8 cellular contexts compared by ENCODE assay signal in the genomic region with DNA sequence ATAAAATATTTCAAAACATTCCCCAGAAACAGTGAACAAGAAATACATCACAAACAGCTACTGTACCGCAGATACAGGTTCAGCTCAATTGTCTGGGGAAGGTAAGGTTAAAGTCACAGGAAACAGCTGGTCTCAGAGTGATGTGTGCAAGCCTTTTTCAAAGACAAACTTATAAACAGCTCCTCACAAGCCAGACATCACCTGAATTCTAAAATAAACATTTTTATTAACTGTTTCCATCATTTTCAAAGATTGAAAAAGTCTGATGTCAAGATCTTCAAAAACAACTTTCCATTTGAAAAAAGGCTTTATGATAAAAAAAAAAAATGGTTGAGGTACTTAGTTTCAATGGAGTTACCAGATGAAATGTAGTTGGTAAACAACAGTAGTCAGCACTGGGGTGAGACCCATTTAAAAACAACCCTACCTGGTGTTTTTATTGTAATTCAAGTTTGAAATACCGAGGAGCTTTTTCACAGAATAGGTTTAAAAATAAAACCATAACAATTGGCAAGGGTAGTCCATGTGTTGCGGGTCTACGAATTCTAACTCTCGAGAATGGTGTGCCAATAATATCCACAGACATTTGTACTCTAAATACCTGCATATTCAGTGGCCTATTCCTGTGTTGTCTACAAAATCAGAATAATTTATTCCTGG. TPM values are rescaled to one million over a fixed set of nuclear protein-coding genes. Genes with fewer than 3 reads are reported as not detected.
DNase-seq lines count a peak whose midpoint lies in the region; ATAC-seq and TF ChIP-seq lines count a peak whose summit lies in the region.

No MANE protein-coding gene starts in this region.

- H3K27ac ChIP-seq in iPS-18a (ENCODE audit: low read length) (no peak overlapping the region), stomach (peak overlapping the region; percentile 59 to 100 (median 99))

- DNase-seq in activated CD4-positive, alpha-beta T cell treated with anti-CD3 and anti-CD28 coated beads, Interleukin-2, amount 10 ng/mL, durations not matched to agents 24 days and 14 days: peak; percentile 79
- DNase-seq in activated CD4-positive, alpha-beta T cell treated with anti-CD3 and anti-CD28 coated beads, Interleukin-2, amount 50 U/mL, for 4 hours: no peak
- DNase-seq in stomach: no peak
- DNase-seq in activated CD8-positive, alpha-beta memory T cell treated with anti-CD3 and anti-CD28 coated beads for 24 hours: no peak
- no peak for DNase-seq in GOT3 (lab: John Stamatoyannopoulos, UW)

- TF ChIP-seq CTCF in WI38 (IDR thresholded peaks at IDR 0.05; ENCODE audit: low read depth, low read length) (no peak), stomach (IDR thresholded peaks at IDR 0.05) (no peak)

- intact Hi-C loops in activated CD4-positive, alpha-beta T cell treated with anti-CD3 and anti-CD28 coated beads, Interleukin-2, amount 10 ng/mL, durations not matched to agents 24 days and 14 days (cut with micrococcal nuclease): loop anchor here (2.0 to 5.0 kb wide), 2 partner anchors 151 to 564 kb away; no protein-coding TSS in a partner anchor
- intact Hi-C loops in stomach (cut with DNase I; ENCODE audit: low total_unique reads): loop anchor here (10.0 kb wide), 1 partner anchor 327 kb away; no protein-coding TSS in a partner anchor

- H3K9me3 Mint-ChIP-seq in activated CD4-positive, alpha-beta T cell treated with anti-CD3 and anti-CD28 coated beads, Interleukin-2, amount 10 ng/mL, durations not matched to agents 24 days and 14 days: no peaks in the 10 kb centered on the region

- H3K9me3 ChIP-seq in iPS-18a (ENCODE audit: control insufficient read depth, low read depth, low read length) (no peaks in the 10 kb centered on the region), stomach (no peaks in the 10 kb centered on the region)

- TF ChIP-seq EP300 in stomach (IDR thresholded peaks at IDR 0.05): no peak

- H3K27me3 ChIP-seq in iPS-18a (ENCODE audit: control insufficient read depth, insufficient read depth, low read length): no peaks in the 10 kb centered on the region
- no peaks in the 10 kb centered on the region for H3K27me3 ChIP-seq in stomach

- 2 to 8% (median 4%) methylated on average over 5 of the region's 5 CpGs for WGBS in stomach, 5 donors

- peak overlapping the region; percentile 25 for H3K9ac ChIP-seq in iPS-18a (ENCODE audit: low read length)

- H3K36me3 ChIP-seq in iPS-18a (ENCODE audit: control insufficient read depth, low read depth, low read length): peaks cover 28% of the 10 kb centered on the region
- peaks cover 13 to 31% (median 21%) of the 10 kb centered on the region in 4 donors for H3K36me3 ChIP-seq in stomach

- H3K4me1 ChIP-seq in iPS-18a (ENCODE audit: control insufficient read depth, low read depth, low read length) (peaks cover 54% of the 10 kb centered on the region), stomach (peaks cover 13 to 46% (median 30%) of the 10 kb centered on the region in 4 donors)

- H3K4me3 Mint-ChIP-seq in activated CD4-positive, alpha-beta T cell treated with anti-CD3 and anti-CD28 coated beads, Interleukin-2, amount 10 ng/mL, durations not matched to agents 24 days and 14 days: peak overlapping the region; percentile 99

- H3K4me3 ChIP-seq in WI38 (ENCODE audit: low read depth, low read length) (peak overlapping the region; percentile 98), iPS-18a (ENCODE audit: low read length) (peak overlapping the region; percentile 73), stomach (peak overlapping the region; percentile 74 to 97 (median 83))

- peaks cover 38% of the 10 kb centered on the region for H3K4me1 Mint-ChIP-seq in activated CD4-positive, alpha-beta T cell treated with anti-CD3 and anti-CD28 coated beads, Interleukin-2, amount 10 ng/mL, durations not matched to agents 24 days and 14 days

- no peak for ATAC-seq in HG02840 (IDR thresholded peaks at IDR 0.05; ENCODE audit: low FRiP score, unreplicated experiment)

- H3K27ac Mint-ChIP-seq in activated CD4-positive, alpha-beta T cell treated with anti-CD3 and anti-CD28 coated beads, Interleukin-2, amount 10 ng/mL, durations not matched to agents 24 days and 14 days: peak overlapping the region; percentile 57

- H3K36me3 Mint-ChIP-seq in activated CD4-positive, alpha-beta T cell treated with anti-CD3 and anti-CD28 coated beads, Interleukin-2, amount 10 ng/mL, durations not matched to agents 24 days and 14 days (ENCODE audit: low read depth): peaks cover 82% of the 10 kb centered on the region

- H3K27me3 Mint-ChIP-seq in activated CD4-positive, alpha-beta T cell treated with anti-CD3 and anti-CD28 coated beads, Interleukin-2, amount 10 ng/mL, durations not matched to agents 24 days and 14 days: no peaks in the 10 kb centered on the region

- TF ChIP-seq POLR2A in stomach (IDR thresholded peaks at IDR 0.05): no peak

RNA-seq across cellular contexts. Expression of gene BTG1, which starts 3.9 kb away (rescaled TPM):
- 84.2 and 90.8 TPM in 2 replicates for total RNA-seq in activated CD4-positive, alpha-beta T cell treated with anti-CD3 and anti-CD28 coated beads, Interleukin-2, amount 10 ng/mL, durations not matched to agents 24 days and 14 days
- total RNA-seq in stomach: 100 to 1,000 TPM in 1 of 5 donors, 10 to 100 TPM in 4; 20.5 to 108 (median 33.3) TPM
- polyA plus RNA-seq in stomach: 10 to 100 TPM; 39.7 to 47.5 (median 40.2) TPM
